ENCODE assay signal across 21 cellular contexts in genomic region chr20:54091120-54091480, GRCh38. TPM values are rescaled to one million over a fixed set of nuclear protein-coding genes. Genes with fewer than 3 reads are reported as not detected.
"Had no signal": no experiment of that assay in that cellular context is flagged by ENCODE, and none has a peak within 500 bp of the region (broad histone marks: within the 10 kb centered on the region; RNA-seq: fewer than 3 reads in every experiment).

No MANE protein-coding gene starts in this region.

- H3K36me3 ChIP-seq: esophagus squamous epithelium, gastrocnemius medialis, heart left ventricle, thyroid gland had no signal

- H3K36me3 Mint-ChIP-seq: activated CD4-positive, alpha-beta memory T cell treated with anti-CD3 and anti-CD28 coated beads for 36 hours; natural killer cell treated with Interleukin-12 subunit alpha and Interleukin-12 subunit beta and Interleukin-15 and Interleukin-18, amount 100 ng/mL, for 72 hours had no signal

- ATAC-seq: gastrocnemius medialis; heart left ventricle; left cardiac atrium; natural killer cell treated with Interleukin-12 subunit alpha and Interleukin-12 subunit beta and Interleukin-15 and Interleukin-18, amount 100 ng/mL, for 72 hours; stimulated activated naive CD8-positive, alpha-beta T cell treated with anti-CD3 and anti-CD28 coated beads, Interleukin-15, Interleukin-2, amounts not matched to agents 100 U/mL and 50 U/mL, for 24 hours had no signal

- H3K27me3 ChIP-seq: gastrocnemius medialis, thyroid gland had no signal

- H3K9me3 ChIP-seq: esophagus squamous epithelium, gastrocnemius medialis, heart left ventricle, thyroid gland had no signal

- DNase-seq: activated CD4-positive, alpha-beta memory T cell treated with anti-CD3 and anti-CD28 coated beads for 36 hours; activated CD4-positive, alpha-beta T cell treated with anti-CD3 and anti-CD28 coated beads for 48 hours; activated gamma-delta T cell; activated naive CD4-positive, alpha-beta T cell treated with anti-CD3 and anti-CD28 coated beads, Interleukin-2, amount 50 U/mL, for 16 hours; activated naive CD8-positive, alpha-beta T cell treated with anti-CD3 and anti-CD28 coated beads, Interleukin-2, amount 50 U/mL, for 24 hours; cerebellar nuclear complex; esophagus squamous epithelium; gastrocnemius medialis; heart left ventricle; left cardiac atrium; retina; stimulated activated CD4-positive, alpha-beta T cell treated with anti-CD3 and anti-CD28 coated beads, Interleukin-2, amount 100 ng/mL, for 48 hours; stimulated activated CD8-positive, alpha-beta memory T cell treated with anti-CD3 and anti-CD28 coated beads, Interleukin-4, amount 100 ng/mL, for 48 hours; stimulated activated naive CD8-positive, alpha-beta T cell treated with anti-CD3 and anti-CD28 coated beads, Interleukin-15, Interleukin-2, amounts not matched to agents 100 U/mL and 50 U/mL, for 24 hours; thyroid gland had no signal

- H3K27ac ChIP-seq: coronary artery, esophagus squamous epithelium, gastrocnemius medialis, heart left ventricle, thyroid gland had no signal

- H3K4me1 ChIP-seq: gastrocnemius medialis, heart left ventricle, thyroid gland had no signal

- H3K4me3 ChIP-seq: coronary artery, esophagus squamous epithelium, gastrocnemius medialis, heart left ventricle, thyroid gland had no signal

- H3K9me3 Mint-ChIP-seq: activated CD4-positive, alpha-beta memory T cell treated with anti-CD3 and anti-CD28 coated beads for 36 hours; activated naive CD8-positive, alpha-beta T cell treated with anti-CD3 and anti-CD28 coated beads, Interleukin-2, amount 50 U/mL, for 24 hours; activated T-helper 1 cell treated with anti-CD3 and anti-CD28 coated beads, Interleukin-12 subunit alpha, Interleukin-12 subunit beta, Interleukin-2, Interleukin-4 antibody, amounts not matched to agents 30 ng/mL and 10 ng/mL and 1 ng/mL, durations not matched to agents 14 hours and 24 hours and 36 hours; natural killer cell treated with Interleukin-12 subunit alpha and Interleukin-12 subunit beta and Interleukin-15 and Interleukin-18, amount 100 ng/mL, for 72 hours had no signal

- H3K4me3 Mint-ChIP-seq: activated CD4-positive, alpha-beta memory T cell treated with anti-CD3 and anti-CD28 coated beads for 36 hours; activated naive CD8-positive, alpha-beta T cell treated with anti-CD3 and anti-CD28 coated beads, Interleukin-2, amount 50 U/mL, for 24 hours; activated T-helper 1 cell treated with anti-CD3 and anti-CD28 coated beads, Interleukin-12 subunit alpha, Interleukin-12 subunit beta, Interleukin-2, Interleukin-4 antibody, amounts not matched to agents 30 ng/mL and 10 ng/mL and 1 ng/mL, durations not matched to agents 14 hours and 24 hours and 36 hours; natural killer cell treated with Interleukin-12 subunit alpha and Interleukin-12 subunit beta and Interleukin-15 and Interleukin-18, amount 100 ng/mL, for 72 hours had no signal

- H3K27ac Mint-ChIP-seq: activated CD4-positive, alpha-beta memory T cell treated with anti-CD3 and anti-CD28 coated beads for 36 hours; activated naive CD8-positive, alpha-beta T cell treated with anti-CD3 and anti-CD28 coated beads, Interleukin-2, amount 50 U/mL, for 24 hours; activated T-helper 1 cell treated with anti-CD3 and anti-CD28 coated beads, Interleukin-12 subunit alpha, Interleukin-12 subunit beta, Interleukin-2, Interleukin-4 antibody, amounts not matched to agents 30 ng/mL and 10 ng/mL and 1 ng/mL, durations not matched to agents 14 hours and 24 hours and 36 hours; natural killer cell treated with Interleukin-12 subunit alpha and Interleukin-12 subunit beta and Interleukin-15 and Interleukin-18, amount 100 ng/mL, for 72 hours; progenitor cell of endocrine pancreas had no signal

- H3K4me1 Mint-ChIP-seq: activated naive CD8-positive, alpha-beta T cell treated with anti-CD3 and anti-CD28 coated beads, Interleukin-2, amount 50 U/mL, for 24 hours had no signal

RNA-seq across cellular contexts. Expression of gene BCAS1, which starts 20.7 kb away (rescaled TPM):
- total RNA-seq: activated T-helper 1 cell treated with anti-CD3 and anti-CD28 coated beads, Interleukin-12 subunit alpha, Interleukin-12 subunit beta, Interleukin-2, Interleukin-4 antibody, amounts not matched to agents 30 ng/mL and 10 ng/mL and 1 ng/mL, durations not matched to agents 14 hours and 24 hours and 36 hours; heart left ventricle; left cardiac atrium; osteocyte; subcutaneous adipose tissue had no signal
- polyA plus RNA-seq: heart left ventricle had no signal
